ENCODE assay signal across 14 cellular contexts in genomic region chr12:68971404-68971803, GRCh38. TPM values are rescaled to one million over a fixed set of nuclear protein-coding genes. Genes with fewer than 3 reads are reported as not detected.
DNase-seq lines count a peak whose midpoint lies in the region; ATAC-seq lines count a peak whose summit lies in the region.
"Had no signal": no experiment of that assay in that cellular context is flagged by ENCODE, and none has a peak within 500 bp of the region (broad histone marks: within the 10 kb centered on the region; RNA-seq: fewer than 3 reads in every experiment).

No MANE protein-coding gene starts in this region.

- H3K27me3 Mint-ChIP-seq in activated naive CD8-positive, alpha-beta T cell treated with anti-CD3 and anti-CD28 coated beads, Interleukin-2, amount 50 U/mL, for 24 hours, result no peaks in the 10 kb centered on the region
- no peaks in the 10 kb centered on the region for H3K27me3 Mint-ChIP-seq in activated naive CD8-positive, alpha-beta T cell treated with anti-CD3 and anti-CD28 coated beads for 36 hours

- H3K36me3 Mint-ChIP-seq in activated naive CD8-positive, alpha-beta T cell treated with anti-CD3 and anti-CD28 coated beads, Interleukin-2, amount 50 U/mL, for 24 hours (ENCODE audit: low read depth), result no peaks in the 10 kb centered on the region
- no peaks in the 10 kb centered on the region for H3K36me3 Mint-ChIP-seq in activated naive CD8-positive, alpha-beta T cell treated with anti-CD3 and anti-CD28 coated beads for 36 hours

- no peak overlapping the region for H3K4me3 ChIP-seq in adipocyte (ENCODE audit: low read length)
- H3K4me3 ChIP-seq: ascending aorta, BLaER1 had no signal

- H3K4me1 Mint-ChIP-seq in activated naive CD8-positive, alpha-beta T cell treated with anti-CD3 and anti-CD28 coated beads, Interleukin-2, amount 50 U/mL, for 24 hours, result peaks cover 11% of the 10 kb centered on the region
- H3K4me1 Mint-ChIP-seq in activated naive CD8-positive, alpha-beta T cell treated with anti-CD3 and anti-CD28 coated beads for 36 hours, result peaks cover 6% of the 10 kb centered on the region

- H3K27ac Mint-ChIP-seq in activated naive CD8-positive, alpha-beta T cell treated with anti-CD3 and anti-CD28 coated beads, Interleukin-2, amount 50 U/mL, for 24 hours, result no peak overlapping the region
- no peak overlapping the region for H3K27ac Mint-ChIP-seq in activated naive CD8-positive, alpha-beta T cell treated with anti-CD3 and anti-CD28 coated beads for 36 hours

- no peak overlapping the region for H3K9ac ChIP-seq in adipocyte (ENCODE audit: low read length)
- H3K9ac ChIP-seq: BLaER1 had no signal

- no peaks in the 10 kb centered on the region for H3K36me3 ChIP-seq in adipocyte (ENCODE audit: control insufficient read depth, insufficient read depth, low read length, severe bottlenecking)
- H3K36me3 ChIP-seq: ascending aorta, BLaER1, neutrophil had no signal

- no peaks in the 10 kb centered on the region for H3K27me3 ChIP-seq in adipocyte (replicated peaks; ENCODE audit: control insufficient read depth, insufficient read depth, low read length)
- H3K27me3 ChIP-seq: ascending aorta, BLaER1, neutrophil had no signal

- H3K9me3 Mint-ChIP-seq in activated naive CD8-positive, alpha-beta T cell treated with anti-CD3 and anti-CD28 coated beads, Interleukin-2, amount 50 U/mL, for 24 hours, result no peaks in the 10 kb centered on the region
- no peaks in the 10 kb centered on the region for H3K9me3 Mint-ChIP-seq in activated naive CD8-positive, alpha-beta T cell treated with anti-CD3 and anti-CD28 coated beads for 36 hours

- DNase-seq in activated naive CD8-positive, alpha-beta T cell treated with anti-CD3 and anti-CD28 coated beads, Interleukin-2, amount 50 U/mL, for 24 hours, result no peak
- no peak for DNase-seq in activated naive CD8-positive, alpha-beta T cell treated with anti-CD3 and anti-CD28 coated beads for 36 hours
- DNase-seq in adipocyte (ENCODE audit: low read depth) (peak; percentile 9), glomerular visceral epithelial cell (ENCODE audit: extremely low spot score) (peak; percentile 43), inferior parietal cortex (ENCODE audit: extremely low spot score) (no peak), NCI-H128 (lab: John Stamatoyannopoulos, UW; ENCODE audit: unreplicated experiment) (no peak)
- no peak for DNase-seq in stimulated activated CD4-positive, alpha-beta T cell treated with anti-CD3 and anti-CD28 coated beads, Interleukin-4, amount 100 ng/mL, for 24 hours
- DNase-seq: left cardiac atrium, NCI-H2227 treated with DMSO at 0.1 percent for 48 hours, RPMI8226 had no signal

- H3K4me1 ChIP-seq in adipocyte (ENCODE audit: control insufficient read depth, insufficient read depth, low read length), result peaks cover 21% of the 10 kb centered on the region
- H3K4me1 ChIP-seq: ascending aorta had no signal

- peak; percentile 61 for ATAC-seq in activated naive CD8-positive, alpha-beta T cell treated with anti-CD3 and anti-CD28 coated beads, Interleukin-2, amount 50 U/mL, for 24 hours
- no peak for ATAC-seq in HG03442 (IDR thresholded peaks at IDR 0.05; ENCODE audit: unreplicated experiment)
- ATAC-seq: left cardiac atrium had no signal

- no peaks in the 10 kb centered on the region for H3K9me3 ChIP-seq in adipocyte (ENCODE audit: control insufficient read depth, low read length)
- H3K9me3 ChIP-seq: ascending aorta, BLaER1, neutrophil had no signal

- H3K4me3 Mint-ChIP-seq in activated naive CD8-positive, alpha-beta T cell treated with anti-CD3 and anti-CD28 coated beads, Interleukin-2, amount 50 U/mL, for 24 hours, result no peak overlapping the region
- H3K4me3 Mint-ChIP-seq in activated naive CD8-positive, alpha-beta T cell treated with anti-CD3 and anti-CD28 coated beads for 36 hours, result no peak overlapping the region

RNA-seq across cellular contexts. Expression of gene CPM, which starts 38.4 kb away (rescaled TPM):
- total RNA-seq in activated naive CD8-positive, alpha-beta T cell treated with anti-CD3 and anti-CD28 coated beads for 36 hours, result 1 to 10 TPM; 5.8 to 8.0 TPM

Comparison
In these comparisons a context has a peak if more than half of its experiments do, and no peak if none do; other contexts are left out.
1. DNase-seq: peak in adipocyte (single experiment) and glomerular visceral epithelial cell (single experiment); none in activated naive CD8-positive, alpha-beta T cell treated with anti-CD3 and anti-CD28 coated beads, Interleukin-2, amount 50 U/mL, for 24 hours (single experiment), activated naive CD8-positive, alpha-beta T cell treated with anti-CD3 and anti-CD28 coated beads for 36 hours (single experiment), inferior parietal cortex (single experiment), stimulated activated CD4-positive, alpha-beta T cell treated with anti-CD3 and anti-CD28 coated beads, Interleukin-4, amount 100 ng/mL, for 24 hours (single experiment) and NCI-H128 (single experiment).